In genomic region chr1:5994713-5995621, GRCh38 we compare ENCODE assay signal across 10 cellular contexts. TPM values are rescaled to one million over a fixed set of nuclear protein-coding genes. Genes with fewer than 3 reads are reported as not detected.
A peak's percentile ranks its signal among the peaks of the same experiment; 100 is the strongest.
DNase-seq lines count a peak whose midpoint lies in the region; ATAC-seq and TF ChIP-seq lines count a peak whose summit lies in the region.
"Had no signal": no experiment of that assay in that cellular context is flagged by ENCODE, and none has a peak within 500 bp of the region (broad histone marks: within the 10 kb centered on the region; RNA-seq: fewer than 3 reads in every experiment).

No MANE protein-coding gene starts in this region.

- POLR2A ChIA-PET in MCF 10A (lab: Yijun Ruan, JAX) = no interaction called here

- H3K27me3 Mint-ChIP-seq in MCF 10A (ENCODE audit: insufficient read depth, unreplicated experiment) = no peaks in the 10 kb centered on the region
- H3K27me3 Mint-ChIP-seq in activated T-helper 2 cell treated with anti-CD3 and anti-CD28 coated beads, Interferon-gamma antibody, Interleukin-2, Interleukin-4, amounts not matched to agents 10 μg/mL and 5 μg/mL and 100 μg/mL, durations not matched to agents 14 hours and 24 hours and 36 hours (ENCODE audit: low read depth) = no peaks in the 10 kb centered on the region

- peak overlapping the region; percentile 76 for H3K4me3 Mint-ChIP-seq in MCF 10A (ENCODE audit: unreplicated experiment)
- peak overlapping the region; percentile 96 for H3K4me3 Mint-ChIP-seq in activated T-helper 2 cell treated with anti-CD3 and anti-CD28 coated beads, Interferon-gamma antibody, Interleukin-2, Interleukin-4, amounts not matched to agents 10 μg/mL and 5 μg/mL and 100 μg/mL, durations not matched to agents 14 hours and 24 hours and 36 hours (ENCODE audit: low read depth)

- DNase-seq in MCF 10A (ENCODE audit: unreplicated experiment) (no peak), breast epithelium (ENCODE audit: low spot score in 2 of 2) (no peak), upper lobe of right lung (peak; percentile 51), NCI-H128 (lab: John Stamatoyannopoulos, UW; ENCODE audit: unreplicated experiment) (no peak)
- DNase-seq in activated T-helper 2 cell treated with anti-CD3 and anti-CD28 coated beads, Interferon-gamma antibody, Interleukin-2, Interleukin-4, amounts not matched to agents 10 μg/mL and 5 μg/mL and 100 μg/mL, durations not matched to agents 14 hours and 24 hours and 36 hours (ENCODE audit: low spot score) = peak; percentile 63
- DNase-seq: foreskin fibroblast had no signal

- BruUV-seq in MCF 10A (replicated peaks; lab: Mats Ljungman, UMichigan) = no TSS peak

- H3K36me3 Mint-ChIP-seq in MCF 10A (ENCODE audit: insufficient read depth, unreplicated experiment) = peaks cover 6% of the 10 kb centered on the region
- peaks cover 12% of the 10 kb centered on the region for H3K36me3 Mint-ChIP-seq in activated T-helper 2 cell treated with anti-CD3 and anti-CD28 coated beads, Interferon-gamma antibody, Interleukin-2, Interleukin-4, amounts not matched to agents 10 μg/mL and 5 μg/mL and 100 μg/mL, durations not matched to agents 14 hours and 24 hours and 36 hours (ENCODE audit: low read depth)

- TF ChIP-seq POLR2A in breast epithelium (IDR thresholded peaks at IDR 0.05) = no peak

- H3K9me3 Mint-ChIP-seq in MCF 10A (ENCODE audit: unreplicated experiment) = no peaks in the 10 kb centered on the region
- no peaks in the 10 kb centered on the region for H3K9me3 Mint-ChIP-seq in activated T-helper 2 cell treated with anti-CD3 and anti-CD28 coated beads, Interferon-gamma antibody, Interleukin-2, Interleukin-4, amounts not matched to agents 10 μg/mL and 5 μg/mL and 100 μg/mL, durations not matched to agents 14 hours and 24 hours and 36 hours

- peaks cover 6% of the 10 kb centered on the region for H3K4me1 Mint-ChIP-seq in MCF 10A (ENCODE audit: insufficient read depth, unreplicated experiment)
- H3K4me1 Mint-ChIP-seq in activated T-helper 2 cell treated with anti-CD3 and anti-CD28 coated beads, Interferon-gamma antibody, Interleukin-2, Interleukin-4, amounts not matched to agents 10 μg/mL and 5 μg/mL and 100 μg/mL, durations not matched to agents 14 hours and 24 hours and 36 hours (ENCODE audit: low read depth) = peaks cover 24% of the 10 kb centered on the region

- intact Hi-C loops in MCF 10A (cut with micrococcal nuclease) = no loop called here
- intact Hi-C loops in breast epithelium (cut with DNase I; ENCODE audit: low total_unique reads) = no loop called here
- intact Hi-C loops in activated T-helper 2 cell treated with anti-CD3 and anti-CD28 coated beads, Interferon-gamma antibody, Interleukin-2, Interleukin-4, amounts not matched to agents 10 μg/mL and 5 μg/mL and 100 μg/mL, durations not matched to agents 14 hours and 24 hours and 36 hours (cut with micrococcal nuclease) = loop anchor here (5.0 kb wide), 1 partner anchor 202 kb away; the partner anchor contains the start of gene RPL22
- intact Hi-C loops in upper lobe of right lung (cut with DNase I) = no loop called here

- H3K4me1 ChIP-seq in breast epithelium (peaks cover 0 to 4% of the 10 kb centered on the region in 2 donors), mucosa of rectum (ENCODE audit: control insufficient read depth in 2 of 2, insufficient read depth in 2 of 2, low read length in 2 of 2) (peaks cover 5 to 16% of the 10 kb centered on the region in 2 donors), upper lobe of right lung (peaks cover 9% of the 10 kb centered on the region)

- H3K27ac ChIP-seq in breast epithelium = no peak overlapping the region
- H3K27ac ChIP-seq in mucosa of rectum (ENCODE audit: low read depth in 2 of 2, low read length in 2 of 2) = no peak overlapping the region
- H3K27ac ChIP-seq in upper lobe of right lung = no peak overlapping the region

- no peak for TF ChIP-seq CTCF in MCF 10A (IDR thresholded peaks at IDR 0.05; ENCODE audit: unreplicated experiment)
- TF ChIP-seq CTCF in breast epithelium (IDR thresholded peaks at IDR 0.05) = no peak
- TF ChIP-seq CTCF in upper lobe of right lung (IDR thresholded peaks at IDR 0.05) = no peak

- H3K4me3 ChIP-seq in breast epithelium = no peak overlapping the region
- H3K4me3 ChIP-seq in mucosa of rectum (ENCODE audit: low read length in 2 of 2) = peak overlapping the region; percentile 20 to 28
- peak overlapping the region; percentile 76 for H3K4me3 ChIP-seq in upper lobe of right lung

- no peak overlapping the region for H3K27ac Mint-ChIP-seq in MCF 10A (ENCODE audit: low read depth, unreplicated experiment)
- peak overlapping the region; percentile 96 for H3K27ac Mint-ChIP-seq in activated T-helper 2 cell treated with anti-CD3 and anti-CD28 coated beads, Interferon-gamma antibody, Interleukin-2, Interleukin-4, amounts not matched to agents 10 μg/mL and 5 μg/mL and 100 μg/mL, durations not matched to agents 14 hours and 24 hours and 36 hours

- H3K36me3 ChIP-seq in breast epithelium = no peaks in the 10 kb centered on the region
- H3K36me3 ChIP-seq in mucosa of rectum (ENCODE audit: control insufficient read depth in 2 of 2, insufficient read depth in 2 of 2, low read length in 2 of 2) = no peaks in the 10 kb centered on the region
- no peaks in the 10 kb centered on the region for H3K36me3 ChIP-seq in upper lobe of right lung

- CTCF ChIA-PET in MCF 10A (lab: Yijun Ruan, JAX) = no interaction called here

- H3K9ac ChIP-seq in mucosa of rectum (ENCODE audit: low read depth in 1 of 2, low read length in 2 of 2) = no peak overlapping the region

- H3K9me3 ChIP-seq in breast epithelium (no peaks in the 10 kb centered on the region), mucosa of rectum (ENCODE audit: control insufficient read depth in 2 of 2, low read length in 2 of 2) (no peaks in the 10 kb centered on the region), upper lobe of right lung (no peaks in the 10 kb centered on the region)

- H3K27me3 ChIP-seq in breast epithelium (no peaks in the 10 kb centered on the region), mucosa of rectum (ENCODE audit: control insufficient read depth in 2 of 2, insufficient read depth in 2 of 2, low read length in 2 of 2) (peaks cover 2 to 7% of the 10 kb centered on the region in 2 donors), upper lobe of right lung (no peaks in the 10 kb centered on the region)

- ATAC-seq in upper lobe of right lung (no peak), HG03354 (IDR thresholded peaks at IDR 0.05; ENCODE audit: poor library complexity, severe bottlenecking, unreplicated experiment) (no peak), GM21390 (IDR thresholded peaks at IDR 0.05; ENCODE audit: unreplicated experiment) (no peak)
- ATAC-seq: SK-N-SH treated with all-trans-retinoic acid at 6 μM for 48 hours had no signal

RNA-seq across cellular contexts. Expression of gene NPHP4, which starts 2.7 kb away (rescaled TPM):
- total RNA-seq in MCF 10A (2022) (14.4 and 15.0 TPM in 2 replicates), breast epithelium (10 to 100 TPM in 2 of 3 donors, 1 to 10 TPM in 1; 7.0 to 18.7 (median 18.1) TPM), upper lobe of right lung (14.6 TPM)
- total RNA-seq in activated T-helper 2 cell treated with anti-CD3 and anti-CD28 coated beads, Interferon-gamma antibody, Interleukin-2, Interleukin-4, amounts not matched to agents 10 μg/mL and 5 μg/mL and 100 μg/mL, durations not matched to agents 14 hours and 24 hours and 36 hours = 19.0 and 20.2 TPM in 2 replicates

RNA-seq across cellular contexts. Expression of gene KCNAB2, which starts 50.7 kb away (rescaled TPM):
- 11.8 and 13.3 TPM in 2 replicates for total RNA-seq in MCF 10A (2022)
- 10 to 100 TPM in 1 of 3 donors, 1 to 10 TPM in 2; 6.9 to 19.8 (median 9.8) TPM for total RNA-seq in breast epithelium
- 307 and 312 TPM in 2 replicates for total RNA-seq in activated T-helper 2 cell treated with anti-CD3 and anti-CD28 coated beads, Interferon-gamma antibody, Interleukin-2, Interleukin-4, amounts not matched to agents 10 μg/mL and 5 μg/mL and 100 μg/mL, durations not matched to agents 14 hours and 24 hours and 36 hours
- 60.4 TPM for total RNA-seq in upper lobe of right lung

Comparison
In these comparisons a context has a peak if more than half of its experiments do, and no peak if none do; other contexts are left out.
1. DNase-seq: peak in activated T-helper 2 cell treated with anti-CD3 and anti-CD28 coated beads, Interferon-gamma antibody, Interleukin-2, Interleukin-4, amounts not matched to agents 10 μg/mL and 5 μg/mL and 100 μg/mL, durations not matched to agents 14 hours and 24 hours and 36 hours (single experiment) and upper lobe of right lung (single experiment); none in MCF 10A (single experiment), breast epithelium (0 of 2) and NCI-H128 (single experiment).
2. H3K4me3 ChIP-seq: peak in mucosa of rectum (2 of 2) and upper lobe of right lung (single experiment); none in breast epithelium (0 of 3).